1 cellular context compared by ENCODE assay signal in genomic region chr1:161227196-161227871, GRCh38.
TF ChIP-seq lines count a peak whose summit lies in the region.

No MANE protein-coding gene starts in this region.

TF ChIP-seq in GM23338, 12 proteins besides CTCF, POLR2A, EP300 and RAD21:
- TF ChIP-seq ZNF462 (CRISPR knock-in tag; IDR thresholded peaks at IDR 0.05) (no peak), REST (IDR thresholded peaks at IDR 0.05; ENCODE audit: unreplicated experiment) (no peak), ZNF114 (CRISPR knock-in tag; IDR thresholded peaks at IDR 0.05) (no peak), EZH2 (IDR thresholded peaks at IDR 0.05; ENCODE audit: low read depth, unreplicated experiment) (no peak), ZNF331 (CRISPR knock-in tag; IDR thresholded peaks at IDR 0.05; ENCODE audit: low read depth) (no peak), NANOG (IDR thresholded peaks at IDR 0.05; ENCODE audit: borderline replicate concordance) (no peak), POLR2AphosphoS5 (IDR thresholded peaks at IDR 0.05; ENCODE audit: low read depth) (no peak)
